Comparison of ENCODE assay signal across 8 cellular contexts in the genomic region with DNA sequence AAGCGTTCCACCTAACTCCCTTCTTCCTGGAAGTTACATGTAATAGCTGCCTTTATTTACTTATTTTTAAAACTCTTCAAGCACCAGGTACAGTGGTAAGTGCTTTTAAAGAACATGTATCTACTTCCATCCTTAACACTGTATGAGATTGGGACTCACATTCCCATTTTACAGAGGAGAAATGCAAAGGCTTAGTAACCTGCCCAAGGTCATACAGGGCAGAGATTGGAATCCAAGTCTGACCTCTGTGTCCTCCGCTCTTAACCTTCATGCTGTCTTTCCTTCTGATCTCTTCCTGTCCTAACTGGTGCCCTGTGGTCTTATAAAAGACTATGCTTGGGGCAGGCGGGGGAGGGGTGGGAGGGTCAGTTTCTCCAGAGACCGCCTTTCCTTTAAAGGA. TPM values are rescaled to one million over a fixed set of nuclear protein-coding genes. Genes with fewer than 3 reads are reported as not detected.
DNase-seq lines count a peak whose midpoint lies in the region; ATAC-seq and TF ChIP-seq lines count a peak whose summit lies in the region.

No MANE protein-coding gene starts in this region.

- DNase-seq in T-cell: no peak
- no peak for DNase-seq in fibroblast of the aortic adventitia (ENCODE audit: low read depth)
- no peak for DNase-seq in retinal pigment epithelial cell (ENCODE audit: low read depth)
- no peak for DNase-seq in mesenteric fat pad (ENCODE audit: low spot score)
- DNase-seq in GOT3 (lab: John Stamatoyannopoulos, UW): no peak
- DNase-seq in omental fat pad (ENCODE audit: low spot score): no peak

- H3K27ac Mint-ChIP-seq in T-cell: peak overlapping the region; percentile 23 to 35

- H3K4me1 Mint-ChIP-seq in T-cell: peaks cover 36 to 59% (median 46%) of the 10 kb centered on the region in 3 donors

- no peaks in the 10 kb centered on the region for H3K36me3 Mint-ChIP-seq in T-cell

- CTCF ChIA-PET in T-cell (lab: Charles Lee): no interaction called here

- H3K4me3 Mint-ChIP-seq in T-cell: peak overlapping the region; percentile 83 to 88 (median 87)

- no peaks in the 10 kb centered on the region for H3K9me3 Mint-ChIP-seq in T-cell

- TF ChIP-seq CTCF in fibroblast of the aortic adventitia (IDR thresholded peaks at IDR 0.05; ENCODE audit: insufficient read depth, low read length) (no peak), retinal pigment epithelial cell (conservative IDR thresholded peaks at IDR 0.05; ENCODE audit: low read depth, low read length) (no peak), omental fat pad (IDR thresholded peaks at IDR 0.05) (no peak)

- POLR2A ChIA-PET in T-cell (lab: Charles Lee): interaction anchor here in 1 of 2 donors (0.6 kb wide), 1 partner anchor 9 kb away, joined by 3 read pairs; no protein-coding TSS in a partner anchor

- ATAC-seq in T-cell (replicated peaks in 1 of 4) (no peak), HG03457 (IDR thresholded peaks at IDR 0.05; ENCODE audit: unreplicated experiment) (no peak), omental fat pad (ENCODE audit: low FRiP score) (no peak)

- peak overlapping the region; percentile 92 for H3K4me3 ChIP-seq in GM08714 (ENCODE audit: low read length)
- H3K4me3 ChIP-seq in fibroblast of the aortic adventitia (ENCODE audit: low read depth, low read length): peak overlapping the region; percentile 84
- H3K4me3 ChIP-seq in retinal pigment epithelial cell (ENCODE audit: low read length): peak overlapping the region; percentile 81

- no peaks in the 10 kb centered on the region for H3K27me3 Mint-ChIP-seq in T-cell

RNA-seq across cellular contexts. Expression of gene B4GALT5, which starts 1.6 kb away (rescaled TPM):
- total RNA-seq in T-cell (10 to 100 TPM in 2 of 5 donors, 1 to 10 TPM in 3; 4.6 to 11.9 (median 9.2) TPM), fibroblast of the aortic adventitia (ENCODE audit: low replicate concordance) (23.4 and 33.0 TPM in 2 replicates), mesenteric fat pad (54.2 TPM), omental fat pad (10 to 100 TPM; 27.0 to 93.1 (median 31.3) TPM)
